Comparison of ENCODE assay signal across 2 cellular contexts in the genomic region with DNA sequence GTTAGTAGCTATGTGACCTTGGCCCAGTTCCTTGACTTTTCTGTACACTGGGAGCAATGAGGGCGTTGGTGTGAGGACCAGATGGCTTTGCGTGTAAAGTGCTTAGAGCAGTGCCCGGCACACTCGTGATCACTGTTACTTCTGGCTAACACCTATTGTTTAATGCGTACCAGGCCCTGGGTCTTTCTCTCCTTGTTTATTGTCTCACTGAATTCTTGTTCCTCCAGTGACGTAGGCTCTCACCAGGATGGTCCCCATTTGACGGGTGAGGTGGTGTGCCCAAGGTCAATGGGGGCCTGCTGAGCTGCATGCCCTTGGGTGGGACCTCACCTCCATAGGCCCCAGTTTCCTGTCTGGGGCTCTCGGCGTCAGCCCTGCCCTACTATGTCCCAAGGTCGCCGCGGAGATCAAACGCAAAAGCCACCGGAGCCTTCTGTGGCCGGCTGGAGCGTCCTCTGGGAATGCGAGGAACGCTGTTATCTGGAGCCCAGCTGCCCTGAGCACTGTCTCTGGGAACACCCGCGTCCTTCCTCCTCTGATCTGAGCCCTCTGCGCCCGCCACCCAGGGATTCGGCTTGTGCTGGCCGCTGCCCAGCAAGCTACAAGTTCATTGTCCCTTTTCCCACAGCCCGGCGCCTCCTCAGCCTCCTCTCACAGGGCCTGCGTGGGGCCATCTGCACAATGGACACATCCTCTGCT.
TF ChIP-seq lines count a peak whose summit lies in the region.

No MANE protein-coding gene starts in this region.

TF ChIP-seq in HepG2, 621 proteins besides CTCF, POLR2A, EP300 and RAD21 (continues in another document):
- TF ChIP-seq ZNF451 (CRISPR knock-in tag; IDR thresholded peaks at IDR 0.05) (no peak), PPARG (CRISPR knock-in tag; conservative IDR thresholded peaks at IDR 0.05) (0 out of 2 replicates have a peak, but pooled peaks have one; percentile 9), GATAD2A (CRISPR knock-in tag; IDR thresholded peaks at IDR 0.05) (peak; percentile 57), ZBTB43 (CRISPR knock-in tag; conservative IDR thresholded peaks at IDR 0.05) (peak; percentile 38; the same call in 1 of the 2 replicates), HOXA3 (CRISPR knock-in tag; IDR thresholded peaks at IDR 0.05) (0 out of 2 replicates have a peak, but pooled peaks have one; percentile 18), CREM (IDR thresholded peaks at IDR 0.05) (peak; percentile 66), CREM (CRISPR knock-in tag; IDR thresholded peaks at IDR 0.05) (no peak), ZKSCAN1 (IDR thresholded peaks at IDR 0.05; ENCODE audit: low read length) (peak; percentile 96), TCF7 (IDR thresholded peaks at IDR 0.05; ENCODE audit: low read depth) (peak; percentile 77), ZNF205 (CRISPR knock-in tag; IDR thresholded peaks at IDR 0.05) (0 out of 2 replicates have a peak, but pooled peaks have one; percentile 25), CREB1 (IDR thresholded peaks at IDR 0.05) (peak; percentile 64; the same call in 1 of the 2 replicates), CREB1 (CRISPR knock-in tag; IDR thresholded peaks at IDR 0.05) (peak; percentile 29; the same call in 1 of the 2 replicates), ZNF792 (CRISPR knock-in tag; IDR thresholded peaks at IDR 0.05) (0 out of 2 replicates have a peak, but pooled peaks have one; percentile 35)
- TF ChIP-seq, protein P1, sequence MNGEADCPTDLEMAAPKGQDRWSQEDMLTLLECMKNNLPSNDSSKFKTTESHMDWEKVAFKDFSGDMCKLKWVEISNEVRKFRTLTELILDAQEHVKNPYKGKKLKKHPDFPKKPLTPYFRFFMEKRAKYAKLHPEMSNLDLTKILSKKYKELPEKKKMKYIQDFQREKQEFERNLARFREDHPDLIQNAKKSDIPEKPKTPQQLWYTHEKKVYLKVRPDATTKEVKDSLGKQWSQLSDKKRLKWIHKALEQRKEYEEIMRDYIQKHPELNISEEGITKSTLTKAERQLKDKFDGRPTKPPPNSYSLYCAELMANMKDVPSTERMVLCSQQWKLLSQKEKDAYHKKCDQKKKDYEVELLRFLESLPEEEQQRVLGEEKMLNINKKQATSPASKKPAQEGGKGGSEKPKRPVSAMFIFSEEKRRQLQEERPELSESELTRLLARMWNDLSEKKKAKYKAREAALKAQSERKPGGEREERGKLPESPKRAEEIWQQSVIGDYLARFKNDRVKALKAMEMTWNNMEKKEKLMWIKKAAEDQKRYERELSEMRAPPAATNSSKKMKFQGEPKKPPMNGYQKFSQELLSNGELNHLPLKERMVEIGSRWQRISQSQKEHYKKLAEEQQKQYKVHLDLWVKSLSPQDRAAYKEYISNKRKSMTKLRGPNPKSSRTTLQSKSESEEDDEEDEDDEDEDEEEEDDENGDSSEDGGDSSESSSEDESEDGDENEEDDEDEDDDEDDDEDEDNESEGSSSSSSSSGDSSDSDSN (CRISPR knock-in tag; IDR thresholded peaks at IDR 0.05) = peak; percentile 47
- TF ChIP-seq, protein P2, sequence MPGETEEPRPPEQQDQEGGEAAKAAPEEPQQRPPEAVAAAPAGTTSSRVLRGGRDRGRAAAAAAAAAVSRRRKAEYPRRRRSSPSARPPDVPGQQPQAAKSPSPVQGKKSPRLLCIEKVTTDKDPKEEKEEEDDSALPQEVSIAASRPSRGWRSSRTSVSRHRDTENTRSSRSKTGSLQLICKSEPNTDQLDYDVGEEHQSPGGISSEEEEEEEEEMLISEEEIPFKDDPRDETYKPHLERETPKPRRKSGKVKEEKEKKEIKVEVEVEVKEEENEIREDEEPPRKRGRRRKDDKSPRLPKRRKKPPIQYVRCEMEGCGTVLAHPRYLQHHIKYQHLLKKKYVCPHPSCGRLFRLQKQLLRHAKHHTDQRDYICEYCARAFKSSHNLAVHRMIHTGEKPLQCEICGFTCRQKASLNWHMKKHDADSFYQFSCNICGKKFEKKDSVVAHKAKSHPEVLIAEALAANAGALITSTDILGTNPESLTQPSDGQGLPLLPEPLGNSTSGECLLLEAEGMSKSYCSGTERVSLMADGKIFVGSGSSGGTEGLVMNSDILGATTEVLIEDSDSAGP (CRISPR knock-in tag; IDR thresholded peaks at IDR 0.05; ENCODE audit: borderline replicate concordance) = peak; percentile 41; the same call in 1 of the 2 replicates
- TF ChIP-seq, protein P3, sequence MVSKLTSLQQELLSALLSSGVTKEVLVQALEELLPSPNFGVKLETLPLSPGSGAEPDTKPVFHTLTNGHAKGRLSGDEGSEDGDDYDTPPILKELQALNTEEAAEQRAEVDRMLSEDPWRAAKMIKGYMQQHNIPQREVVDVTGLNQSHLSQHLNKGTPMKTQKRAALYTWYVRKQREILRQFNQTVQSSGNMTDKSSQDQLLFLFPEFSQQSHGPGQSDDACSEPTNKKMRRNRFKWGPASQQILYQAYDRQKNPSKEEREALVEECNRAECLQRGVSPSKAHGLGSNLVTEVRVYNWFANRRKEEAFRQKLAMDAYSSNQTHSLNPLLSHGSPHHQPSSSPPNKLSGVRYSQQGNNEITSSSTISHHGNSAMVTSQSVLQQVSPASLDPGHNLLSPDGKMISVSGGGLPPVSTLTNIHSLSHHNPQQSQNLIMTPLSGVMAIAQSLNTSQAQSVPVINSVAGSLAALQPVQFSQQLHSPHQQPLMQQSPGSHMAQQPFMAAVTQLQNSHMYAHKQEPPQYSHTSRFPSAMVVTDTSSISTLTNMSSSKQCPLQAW (CRISPR knock-in tag; IDR thresholded peaks at IDR 0.05) = 0 out of 2 replicates have a peak, but pooled peaks have one; percentile 21

TF ChIP-seq in HEK293T, 16 proteins besides CTCF, POLR2A, EP300 and RAD21 (continued from another document):
- TF ChIP-seq FOXK2 (IDR thresholded peaks at IDR 0.05) = no peak
- no peak for TF ChIP-seq SP1 (IDR thresholded peaks at IDR 0.05)
- no peak for TF ChIP-seq FOXA1 (IDR thresholded peaks at IDR 0.05)
- TF ChIP-seq PKNOX1 (IDR thresholded peaks at IDR 0.05) = no peak
- TF ChIP-seq SUZ12 (IDR thresholded peaks at IDR 0.05) = no peak
- TF ChIP-seq ARNT (IDR thresholded peaks at IDR 0.05) = no peak
- TF ChIP-seq BHLHE40 (IDR thresholded peaks at IDR 0.05; ENCODE audit: borderline replicate concordance) = no peak
- TF ChIP-seq HDGF (IDR thresholded peaks at IDR 0.05; ENCODE audit: borderline replicate concordance) = no peak
- no peak for TF ChIP-seq L3MBTL2 (conservative IDR thresholded peaks at IDR 0.05)
- no peak for TF ChIP-seq NFRKB (IDR thresholded peaks at IDR 0.05)
- TF ChIP-seq TARDBP (IDR thresholded peaks at IDR 0.05) = no peak
